16 cellular contexts compared by ENCODE assay signal in genomic region chr2:61371027-61371426, GRCh38.
DNase-seq lines count a peak whose midpoint lies in the region; ATAC-seq and TF ChIP-seq lines count a peak whose summit lies in the region.
"Had no signal": no experiment of that assay in that cellular context is flagged by ENCODE, and none has a peak within 500 bp of the region (broad histone marks: within the 10 kb centered on the region; RNA-seq: fewer than 3 reads in every experiment).

No MANE protein-coding gene starts in this region.

- no peak overlapping the region for H3K4ac ChIP-seq in trophoblast cell (ENCODE audit: low read depth, low read length)

- no peak overlapping the region for H3K18ac ChIP-seq in trophoblast cell (ENCODE audit: low read length)

- H3K14ac ChIP-seq in trophoblast cell (ENCODE audit: low read length): no peak overlapping the region

- no peak overlapping the region for H2BK120ac ChIP-seq in trophoblast cell (ENCODE audit: insufficient read depth, low read length, poor library complexity)

- no peak overlapping the region for H2AK5ac ChIP-seq in trophoblast cell (ENCODE audit: low read length)

- H3K4me3 Mint-ChIP-seq in activated CD8-positive, alpha-beta T cell treated with anti-CD3 and anti-CD28 coated beads for 36 hours: no peak overlapping the region
- H3K4me3 Mint-ChIP-seq in activated CD8-positive, alpha-beta T cell treated with anti-CD3 and anti-CD28 coated beads, Interleukin-2, amount 10 ng/mL, durations not matched to agents 7 days and 5 days: no peak overlapping the region
- H3K4me3 Mint-ChIP-seq in stimulated activated effector memory CD8-positive, alpha-beta T cell treated with anti-CD3 and anti-CD28 coated beads, Interleukin-12 subunit alpha, Interleukin-12 subunit beta, amount 100 ng/mL, for 72 hours: no peak overlapping the region
- H3K4me3 Mint-ChIP-seq: CD8-positive, alpha-beta T cell had no signal

- no peaks in the 10 kb centered on the region for H3F3A ChIP-seq in smooth muscle cell (ENCODE audit: low read depth)

- no peak overlapping the region for H4K12ac ChIP-seq in trophoblast cell (ENCODE audit: low read depth, low read length)

- POLR2A ChIA-PET in activated CD8-positive, alpha-beta T cell treated with anti-CD3 and anti-CD28 coated beads for 36 hours (lab: Charles Lee): no interaction called here
- POLR2A ChIA-PET in activated CD8-positive, alpha-beta T cell treated with anti-CD3 and anti-CD28 coated beads, Interleukin-2, amount 10 ng/mL, durations not matched to agents 7 days and 5 days (lab: Charles Lee): no interaction called here

- no peak overlapping the region for H3K9ac ChIP-seq in smooth muscle cell (ENCODE audit: low read depth)
- no peak overlapping the region for H3K9ac ChIP-seq in trophoblast cell (ENCODE audit: low read length)

- intact Hi-C loops in activated CD8-positive, alpha-beta T cell treated with anti-CD3 and anti-CD28 coated beads for 36 hours (cut with micrococcal nuclease): no loop called here

- no peak for TF ChIP-seq CTCF in activated CD8-positive, alpha-beta T cell treated with anti-CD3 and anti-CD28 coated beads for 36 hours (IDR thresholded peaks at IDR 0.05)
- TF ChIP-seq CTCF in smooth muscle cell (IDR thresholded peaks at IDR 0.05; ENCODE audit: borderline replicate concordance, insufficient read depth, poor library complexity, severe bottlenecking): no peak

- no peak for DNase-seq in activated CD8-positive, alpha-beta T cell treated with anti-CD3 and anti-CD28 coated beads for 36 hours
- no peak for DNase-seq in activated CD8-positive, alpha-beta T cell treated with anti-CD3 and anti-CD28 coated beads, Interleukin-2, amount 10 ng/mL, durations not matched to agents 7 days and 5 days
- DNase-seq in H4 (ENCODE audit: low spot score) (peak; percentile 25), RPMI7951 (ENCODE audit: low read depth) (peak; percentile 5), CD1c-positive myeloid dendritic cell (ENCODE audit: extremely low spot score) (no peak), smooth muscle cell (lab: John Stamatoyannopoulos, UW; ENCODE audit: unreplicated experiment) (no peak), trophoblast cell (no peak)
- DNase-seq in stimulated activated effector memory CD8-positive, alpha-beta T cell treated with anti-CD3 and anti-CD28 coated beads, Interleukin-12 subunit alpha, Interleukin-12 subunit beta, amount 100 ng/mL, for 72 hours (ENCODE audit: low spot score in 2 of 2): no peak
- DNase-seq: CD8-positive, alpha-beta T cell; DND-41; KBM-7; NCI-H1092; NCI-H1694; NCI-H2107; SIG-M5 had no signal

- H3K27me3 Mint-ChIP-seq in activated CD8-positive, alpha-beta T cell treated with anti-CD3 and anti-CD28 coated beads for 36 hours: no peaks in the 10 kb centered on the region
- H3K27me3 Mint-ChIP-seq in activated CD8-positive, alpha-beta T cell treated with anti-CD3 and anti-CD28 coated beads, Interleukin-2, amount 10 ng/mL, durations not matched to agents 7 days and 5 days (ENCODE audit: low read depth): no peaks in the 10 kb centered on the region

- H3K36me3 ChIP-seq in smooth muscle cell (ENCODE audit: low read depth) (peaks cover 24% of the 10 kb centered on the region), trophoblast cell (ENCODE audit: control insufficient read depth in 1 of 2, insufficient read depth in 2 of 2, low read length in 2 of 2) (peaks cover 14 to 20% of the 10 kb centered on the region in 2 experiments)

- H3K36me3 Mint-ChIP-seq in activated CD8-positive, alpha-beta T cell treated with anti-CD3 and anti-CD28 coated beads for 36 hours (ENCODE audit: low read depth): peaks cover 49% of the 10 kb centered on the region
- H3K36me3 Mint-ChIP-seq in activated CD8-positive, alpha-beta T cell treated with anti-CD3 and anti-CD28 coated beads, Interleukin-2, amount 10 ng/mL, durations not matched to agents 7 days and 5 days (ENCODE audit: low read depth): peaks cover 62% of the 10 kb centered on the region
- peaks cover 97% of the 10 kb centered on the region for H3K36me3 Mint-ChIP-seq in stimulated activated effector memory CD8-positive, alpha-beta T cell treated with anti-CD3 and anti-CD28 coated beads, Interleukin-12 subunit alpha, Interleukin-12 subunit beta, amount 100 ng/mL, for 72 hours

- H3K79me1 ChIP-seq in trophoblast cell (ENCODE audit: low read length): no peaks in the 10 kb centered on the region

- H3K9me3 Mint-ChIP-seq in activated CD8-positive, alpha-beta T cell treated with anti-CD3 and anti-CD28 coated beads for 36 hours: no peaks in the 10 kb centered on the region
- H3K9me3 Mint-ChIP-seq in activated CD8-positive, alpha-beta T cell treated with anti-CD3 and anti-CD28 coated beads, Interleukin-2, amount 10 ng/mL, durations not matched to agents 7 days and 5 days (ENCODE audit: insufficient read depth): no peaks in the 10 kb centered on the region
- no peaks in the 10 kb centered on the region for H3K9me3 Mint-ChIP-seq in stimulated activated effector memory CD8-positive, alpha-beta T cell treated with anti-CD3 and anti-CD28 coated beads, Interleukin-12 subunit alpha, Interleukin-12 subunit beta, amount 100 ng/mL, for 72 hours
- H3K9me3 Mint-ChIP-seq: CD8-positive, alpha-beta T cell had no signal

- H4K20me1 ChIP-seq in smooth muscle cell (ENCODE audit: low read depth): peaks cover 47% of the 10 kb centered on the region

- peaks cover 28% of the 10 kb centered on the region for H3K4me1 Mint-ChIP-seq in activated CD8-positive, alpha-beta T cell treated with anti-CD3 and anti-CD28 coated beads for 36 hours (ENCODE audit: low read depth)
- H3K4me1 Mint-ChIP-seq in activated CD8-positive, alpha-beta T cell treated with anti-CD3 and anti-CD28 coated beads, Interleukin-2, amount 10 ng/mL, durations not matched to agents 7 days and 5 days (ENCODE audit: low read depth): peaks cover 31% of the 10 kb centered on the region
- H3K4me1 Mint-ChIP-seq in stimulated activated effector memory CD8-positive, alpha-beta T cell treated with anti-CD3 and anti-CD28 coated beads, Interleukin-12 subunit alpha, Interleukin-12 subunit beta, amount 100 ng/mL, for 72 hours: peaks cover 41% of the 10 kb centered on the region

- no peaks in the 10 kb centered on the region for H3K9me3 ChIP-seq in smooth muscle cell (replicated peaks; ENCODE audit: low read depth)
- H3K9me3 ChIP-seq in trophoblast cell (ENCODE audit: insufficient read depth, low read depth, low read length): no peaks in the 10 kb centered on the region

- no peak overlapping the region for H2AFZ ChIP-seq in smooth muscle cell (ENCODE audit: low read depth)
- no peak overlapping the region for H2AFZ ChIP-seq in trophoblast cell (ENCODE audit: insufficient read depth, low read length, poor library complexity)

- H2BK5ac ChIP-seq in trophoblast cell (ENCODE audit: low read depth, low read length, poor library complexity): no peak overlapping the region

- H3K4me1 ChIP-seq in smooth muscle cell (ENCODE audit: low read depth): no peaks in the 10 kb centered on the region
- no peaks in the 10 kb centered on the region for H3K4me1 ChIP-seq in trophoblast cell (ENCODE audit: control insufficient read depth in 1 of 2, insufficient read depth in 2 of 2, low read length in 2 of 2)

- H3K4me3 ChIP-seq in smooth muscle cell: no peak overlapping the region
- no peak overlapping the region for H3K4me3 ChIP-seq in trophoblast cell (ENCODE audit: low read depth, low read length)

- H3K27ac ChIP-seq in smooth muscle cell (ENCODE audit: low read depth) (no peak overlapping the region), trophoblast cell (ENCODE audit: low read depth, low read length) (no peak overlapping the region)

- no peak overlapping the region for H4K8ac ChIP-seq in trophoblast cell (ENCODE audit: low read depth, low read length)

- H3K27me3 ChIP-seq in smooth muscle cell (ENCODE audit: low read depth) (no peaks in the 10 kb centered on the region), trophoblast cell (ENCODE audit: insufficient read depth, low read length) (no peaks in the 10 kb centered on the region)

- no peak overlapping the region for H4K91ac ChIP-seq in trophoblast cell (ENCODE audit: low read depth, low read length)

- H3K23ac ChIP-seq in trophoblast cell (ENCODE audit: low read length): no peak overlapping the region

- H2BK12ac ChIP-seq in trophoblast cell (ENCODE audit: low read length): no peak overlapping the region

- peak; percentile 42 for ATAC-seq in activated CD8-positive, alpha-beta T cell treated with anti-CD3 and anti-CD28 coated beads for 36 hours
- no peak for ATAC-seq in activated CD8-positive, alpha-beta T cell treated with anti-CD3 and anti-CD28 coated beads, Interleukin-2, amount 10 ng/mL, durations not matched to agents 7 days and 5 days
- peak; percentile 82 for ATAC-seq in stimulated activated effector memory CD8-positive, alpha-beta T cell treated with anti-CD3 and anti-CD28 coated beads, Interleukin-12 subunit alpha, Interleukin-12 subunit beta, amount 100 ng/mL, for 72 hours
- ATAC-seq: CD8-positive, alpha-beta T cell; HCT116 had no signal

- H3K79me2 ChIP-seq in smooth muscle cell (ENCODE audit: low read depth) (peaks cover 33% of the 10 kb centered on the region), trophoblast cell (ENCODE audit: control insufficient read depth, insufficient read depth, low read length, poor library complexity) (no peaks in the 10 kb centered on the region)

- CTCF ChIA-PET in activated CD8-positive, alpha-beta T cell treated with anti-CD3 and anti-CD28 coated beads for 36 hours (lab: Charles Lee): no interaction called here
- CTCF ChIA-PET in activated CD8-positive, alpha-beta T cell treated with anti-CD3 and anti-CD28 coated beads, Interleukin-2, amount 10 ng/mL, durations not matched to agents 7 days and 5 days (lab: Charles Lee): interaction anchor here (0.6 kb wide), 1 partner anchor 484 kb away, joined by 3 read pairs; no protein-coding TSS in a partner anchor

- no peak overlapping the region for H3K27ac Mint-ChIP-seq in activated CD8-positive, alpha-beta T cell treated with anti-CD3 and anti-CD28 coated beads for 36 hours
- H3K27ac Mint-ChIP-seq in activated CD8-positive, alpha-beta T cell treated with anti-CD3 and anti-CD28 coated beads, Interleukin-2, amount 10 ng/mL, durations not matched to agents 7 days and 5 days: no peak overlapping the region
- H3K27ac Mint-ChIP-seq in stimulated activated effector memory CD8-positive, alpha-beta T cell treated with anti-CD3 and anti-CD28 coated beads, Interleukin-12 subunit alpha, Interleukin-12 subunit beta, amount 100 ng/mL, for 72 hours: no peak overlapping the region
- H3K27ac Mint-ChIP-seq: CD8-positive, alpha-beta T cell had no signal

- H3K4me2 ChIP-seq in smooth muscle cell: no peak overlapping the region
- no peak overlapping the region for H3K4me2 ChIP-seq in trophoblast cell (ENCODE audit: low read length)

Comparison
In these comparisons a context has a peak if more than half of its experiments do, and no peak if none do; other contexts are left out.
1. DNase-seq: peak in H4 (single experiment) and RPMI7951 (single experiment); none in activated CD8-positive, alpha-beta T cell treated with anti-CD3 and anti-CD28 coated beads for 36 hours (single experiment), activated CD8-positive, alpha-beta T cell treated with anti-CD3 and anti-CD28 coated beads, Interleukin-2, amount 10 ng/mL, durations not matched to agents 7 days and 5 days (single experiment), stimulated activated effector memory CD8-positive, alpha-beta T cell treated with anti-CD3 and anti-CD28 coated beads, Interleukin-12 subunit alpha, Interleukin-12 subunit beta, amount 100 ng/mL, for 72 hours (0 of 2), CD1c-positive myeloid dendritic cell (single experiment), smooth muscle cell (single experiment) and trophoblast cell (0 of 2).